In genomic region chr7:76241141-76241540, GRCh38 we compare ENCODE assay signal across 9 cellular contexts.
"Had no signal": no experiment of that assay in that cellular context is flagged by ENCODE, and none has a peak within 500 bp of the region (broad histone marks: within the 10 kb centered on the region; RNA-seq: fewer than 3 reads in every experiment).

No MANE protein-coding gene starts in this region.

- H3K27ac ChIP-seq: GM23248 had no signal

- H3K36me3 ChIP-seq: HAP-1 had no signal

- H3K4me3 Mint-ChIP-seq: GM23338, H9, HFFc6 had no signal

- H3K4me1 ChIP-seq: HAP-1 had no signal

- H3K4me2 ChIP-seq: GM23338 had no signal

- DNase-seq: GM23248, GOT3, H7, H9, HCEC 1CT, HFFc6 had no signal

- H3K4me3 ChIP-seq: GM23248, GM23338, HAP-1 had no signal

- H2AFZ ChIP-seq: GM23248, GM23338 had no signal

- H3K9me3 Mint-ChIP-seq: HFFc6 had no signal

- H3K9ac ChIP-seq: GM23248 had no signal

- H3K27ac Mint-ChIP-seq: GM23338, H9, HFFc6 had no signal

- ATAC-seq: GM23338, HCT116 had no signal
